In the genomic region with DNA sequence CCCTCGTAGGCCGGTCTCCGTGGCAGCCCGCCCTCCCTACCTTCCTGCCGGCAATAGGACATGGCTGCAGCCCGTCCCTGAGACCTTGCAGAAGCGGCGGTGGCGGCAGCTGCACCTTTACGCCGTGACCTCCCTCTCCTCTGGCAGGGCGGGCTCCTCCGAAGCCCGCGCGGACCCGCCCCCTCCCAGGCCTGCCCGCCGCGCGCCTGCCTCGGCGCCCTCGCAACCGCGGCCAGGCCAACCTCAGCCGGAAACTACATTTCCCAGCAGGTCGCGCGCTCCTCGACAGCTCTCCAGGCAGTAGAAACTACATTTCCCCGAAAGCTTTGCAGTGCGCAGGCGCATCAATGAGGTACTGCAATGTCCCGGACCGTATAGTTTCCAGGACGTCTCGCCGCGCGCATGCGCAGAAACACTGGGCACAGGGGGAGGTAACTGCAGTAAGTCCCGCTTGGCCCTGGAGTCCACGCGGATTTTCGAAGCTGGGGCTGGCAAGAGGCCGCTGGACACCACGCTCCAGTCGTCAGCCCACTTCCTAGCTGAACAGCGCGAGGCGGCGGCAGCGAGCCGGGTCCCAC, we compare ENCODE assay signal across 8 cellular contexts. TPM values are rescaled to one million over a fixed set of nuclear protein-coding genes. Genes with fewer than 3 reads are reported as not detected.
DNase-seq lines count a peak whose midpoint lies in the region; ATAC-seq, FAIRE-seq and TF ChIP-seq lines count a peak whose summit lies in the region.

CHCHD4 (minus strand) TSS at position 256 of the 578 bp plus-strand sequence; CDS start at position 62, 194 bp downstream.
A gene with protein sequence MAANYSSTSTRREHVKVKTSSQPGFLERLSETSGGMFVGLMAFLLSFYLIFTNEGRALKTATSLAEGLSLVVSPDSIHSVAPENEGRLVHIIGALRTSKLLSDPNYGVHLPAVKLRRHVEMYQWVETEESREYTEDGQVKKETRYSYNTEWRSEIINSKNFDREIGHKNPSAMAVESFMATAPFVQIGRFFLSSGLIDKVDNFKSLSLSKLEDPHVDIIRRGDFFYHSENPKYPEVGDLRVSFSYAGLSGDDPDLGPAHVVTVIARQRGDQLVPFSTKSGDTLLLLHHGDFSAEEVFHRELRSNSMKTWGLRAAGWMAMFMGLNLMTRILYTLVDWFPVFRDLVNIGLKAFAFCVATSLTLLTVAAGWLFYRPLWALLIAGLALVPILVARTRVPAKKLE (plus strand): TSS at position 438 of the 578 bp plus-strand sequence. CDS start 142 bp downstream, outside the sequence.

- FAIRE-seq in small intestine (lab: Jason Lieb, UNC) = no peak

- ATAC-seq in GM18868 (IDR thresholded peaks at IDR 0.05; ENCODE audit: unreplicated experiment) (peak; percentile 85), HG03108 (IDR thresholded peaks at IDR 0.05; ENCODE audit: unreplicated experiment) (peak; percentile 89)

- intact Hi-C loops in A673 (cut with micrococcal nuclease; ENCODE audit: unreplicated experiment) (loop anchor here (5.0 kb wide), 1 partner anchor 53 kb away; the partner anchor contains the start of genes LSM3 and XPC), breast epithelium (cut with DNase I; ENCODE audit: low total_unique reads) (loop anchor here (5.0 to 10.0 kb wide), 2 partner anchors 230 to 1227 kb away; no protein-coding TSS in a partner anchor)

- CTCF ChIA-PET in A673 (lab: Charles Lee) = interaction anchor here (1.4 to 3.0 kb wide), 2 partner anchors 21 to 228 kb away, joined by 4 to 18 read pairs; no protein-coding TSS in a partner anchor

- no peaks in the 10 kb centered on the region for H3K27me3 ChIP-seq in A673 (replicated peaks; ENCODE audit: insufficient read depth, low read depth, low read length, poor library complexity)
- no peaks in the 10 kb centered on the region for H3K27me3 ChIP-seq in breast epithelium
- H3K27me3 ChIP-seq in iPS-20b (ENCODE audit: insufficient read depth, low read length) = no peaks in the 10 kb centered on the region
- no peaks in the 10 kb centered on the region for H3K27me3 ChIP-seq in small intestine (ENCODE audit: control insufficient read depth in 2 of 2, insufficient read depth in 2 of 2, low read length in 2 of 2)

- peak within 1 kb of the TSS; percentile 83 for H3K27ac ChIP-seq in A673 (ENCODE audit: low read depth, low read length, poor library complexity, severe bottlenecking)
- H3K27ac ChIP-seq in VCaP = peak within 1 kb of the TSS; percentile 97
- H3K27ac ChIP-seq in breast epithelium = peak within 1 kb of the TSS; percentile 97 to 98
- peak within 1 kb of the TSS; percentile 12 for H3K27ac ChIP-seq in iPS-20b (ENCODE audit: low read length)
- peak within 1 kb of the TSS; percentile 80 to 91 for H3K27ac ChIP-seq in small intestine (ENCODE audit: low read depth in 1 of 2, low read length in 1 of 2)

- TF ChIP-seq CTCF in A673 (conservative IDR thresholded peaks at IDR 0.05; ENCODE audit: low read depth, low read length) (no peak), VCaP (conservative IDR thresholded peaks at IDR 0.05) (no peak), breast epithelium (IDR thresholded peaks at IDR 0.05) (peak in 2 of 3 donors; percentile 6 to 16)

- 0 to 1% (median 0%) methylated on average over 45 to 55 of the region's 55 CpGs for WGBS in small intestine, 3 donors

- DNase-seq in A673 (ENCODE audit: low spot score) (peak; percentile 99), NCI-H2196 (lab: John Stamatoyannopoulos, UW; ENCODE audit: unreplicated experiment) (peak; percentile 91), breast epithelium (ENCODE audit: low spot score in 2 of 2) (peak; percentile 98), small intestine (peak; percentile 100)

- no TSS peak for BruUV-seq in A673 (replicated peaks; lab: Mats Ljungman, UMichigan)

- H3K4me3 ChIP-seq in A673 (ENCODE audit: low read depth, low read length, poor library complexity, severe bottlenecking) = peak within 1 kb of the TSS; percentile 90
- H3K4me3 ChIP-seq in breast epithelium = peak within 1 kb of the TSS; percentile 89 to 99 (median 95)
- H3K4me3 ChIP-seq in iPS-20b (ENCODE audit: low read length) = peak within 1 kb of the TSS; percentile 89
- H3K4me3 ChIP-seq in small intestine (ENCODE audit: low read depth in 1 of 2, low read length in 2 of 2) = peak within 1 kb of the TSS; percentile 80 to 84

- POLR2A ChIA-PET in A673 (lab: Charles Lee; ENCODE audit: low non-redundant PET) = interaction anchor here (0.8 to 0.9 kb wide), 2 partner anchors 11 to 46 kb away, joined by 3 to 4 read pairs; no protein-coding TSS in a partner anchor

- peaks cover 19% of the 10 kb centered on the region for H3K4me1 ChIP-seq in A673 (ENCODE audit: insufficient read depth, low read length, poor library complexity, severe bottlenecking)
- H3K4me1 ChIP-seq in breast epithelium = peaks cover 0 to 23% of the 10 kb centered on the region in 2 donors
- H3K4me1 ChIP-seq in iPS-20b (ENCODE audit: insufficient read depth, low read length) = peaks cover 28% of the 10 kb centered on the region
- H3K4me1 ChIP-seq in small intestine (ENCODE audit: control insufficient read depth in 2 of 2, insufficient read depth in 1 of 2, low read depth in 1 of 2, low read length in 1 of 2) = peaks cover 8 to 14% of the 10 kb centered on the region in 2 donors

- peaks cover 24% of the 10 kb centered on the region for H3K36me3 ChIP-seq in A673 (ENCODE audit: insufficient read depth, low read length, poor library complexity, severe bottlenecking)
- H3K36me3 ChIP-seq in breast epithelium = no peaks in the 10 kb centered on the region
- peaks cover 34% of the 10 kb centered on the region for H3K36me3 ChIP-seq in iPS-20b (ENCODE audit: insufficient read depth, low read depth, low read length)
- H3K36me3 ChIP-seq in small intestine (ENCODE audit: control insufficient read depth in 2 of 2, insufficient read depth in 2 of 2, low read length in 2 of 2) = peaks cover 0 to 2% of the 10 kb centered on the region in 2 donors

- peak within 1 kb of the TSS; percentile 89 for H3K9ac ChIP-seq in iPS-20b (ENCODE audit: low read depth, low read length)

- H3K9me3 ChIP-seq in A673 (ENCODE audit: low read depth, low read length, poor library complexity, severe bottlenecking) (no peaks in the 10 kb centered on the region), breast epithelium (no peaks in the 10 kb centered on the region), iPS-20b (ENCODE audit: insufficient read depth, low read depth, low read length) (0 out of 2 replicates have a peak, but pooled peaks cover 3% of the 10 kb centered on the region), small intestine (ENCODE audit: control insufficient read depth, low read depth) (no peaks in the 10 kb centered on the region)

- peak; percentile 55 for TF ChIP-seq POLR2A in breast epithelium (IDR thresholded peaks at IDR 0.05)

RNA-seq across cellular contexts. Expression of gene CHCHD4, which starts in this region (rescaled TPM):
- total RNA-seq in A673 (2021) = 30.3 and 33.5 TPM in 2 replicates
- total RNA-seq in breast epithelium = 10 to 100 TPM; 15.1 to 19.9 (median 17.9) TPM
- polyA plus RNA-seq in small intestine = 10 to 100 TPM; 21.9 to 42.3 (median 31.1) TPM

RNA-seq across cellular contexts. Expression of the second gene that starts in this region (rescaled TPM):
- 50.8 and 55.6 TPM in 2 replicates for total RNA-seq in A673 (2021)
- total RNA-seq in breast epithelium = 100 to 1,000 TPM in 1 of 3 donors, 10 to 100 TPM in 2; 90.5 to 170 (median 93.4) TPM
- 10 to 100 TPM; 11.9 to 37.5 (median 15.0) TPM for polyA plus RNA-seq in small intestine

Comparison
In these comparisons a context has a peak if more than half of its experiments do, and no peak if none do; other contexts are left out.
1. Peak in every context shown above with its lines: DNase-seq, ATAC-seq, H3K4me3 ChIP-seq and H3K27ac ChIP-seq.
2. H3K27ac ChIP-seq: peak in every context shown above with its lines; median percentile 98 in breast epithelium; 97 in VCaP; 86 in small intestine; 83 in A673; 12 in iPS-20b.
3. CTCF ChIP-seq: peak in breast epithelium (2 of 3); none in A673 (single experiment) and VCaP (single experiment).